ENCODE assay signal across 20 cellular contexts in genomic region chr10:46217749-46218453, GRCh38.
A peak's percentile ranks its signal among the peaks of the same experiment; 100 is the strongest.
DNase-seq lines count a peak whose midpoint lies in the region; ATAC-seq and TF ChIP-seq lines count a peak whose summit lies in the region.
"Had no signal": no experiment of that assay in that cellular context is flagged by ENCODE, and none has a peak within 500 bp of the region (broad histone marks: within the 10 kb centered on the region; RNA-seq: fewer than 3 reads in every experiment).

No MANE protein-coding gene starts in this region.

- TF ChIP-seq CTCF in HL-60 (IDR thresholded peaks at IDR 0.05; ENCODE audit: insufficient read depth, low read length), result no peak
- TF ChIP-seq CTCF in spleen (IDR thresholded peaks at IDR 0.05 in 8 of 11, conservative IDR thresholded peaks at IDR 0.05 in 3 of 11), result no peak
- TF ChIP-seq CTCF in heart left ventricle (IDR thresholded peaks at IDR 0.05), result no peak

- TF ChIP-seq POLR2A in spleen (IDR thresholded peaks at IDR 0.05) (no peak), heart left ventricle (IDR thresholded peaks at IDR 0.05) (no peak)

- H3K36me3 Mint-ChIP-seq in activated naive CD8-positive, alpha-beta T cell, result peaks cover 15% of the 10 kb centered on the region
- H3K36me3 Mint-ChIP-seq in activated naive CD8-positive, alpha-beta T cell treated with anti-CD3 and anti-CD28 coated beads for 36 hours, result peaks cover under 1% of the 10 kb centered on the region
- peaks cover 5% of the 10 kb centered on the region for H3K36me3 Mint-ChIP-seq in effector memory CD8-positive, alpha-beta T cell (ENCODE audit: insufficient read depth)
- H3K36me3 Mint-ChIP-seq: mesothelial cell of epicardium had no signal

- peak overlapping the region; percentile 24 for H3K27ac Mint-ChIP-seq in activated naive CD8-positive, alpha-beta T cell
- H3K27ac Mint-ChIP-seq in activated naive CD8-positive, alpha-beta T cell treated with anti-CD3 and anti-CD28 coated beads for 36 hours, result no peak overlapping the region
- H3K27ac Mint-ChIP-seq in effector memory CD8-positive, alpha-beta T cell, result peak overlapping the region; percentile 1 to 71
- H3K27ac Mint-ChIP-seq: mesothelial cell of epicardium had no signal

- H3K27ac ChIP-seq in HL-60 (replicated peaks) (peak overlapping the region; percentile 54), spleen (no peak overlapping the region), heart left ventricle (no peak overlapping the region)
- H3K27ac ChIP-seq: dorsolateral prefrontal cortex, gastrocnemius medialis had no signal

- H3K4me3 Mint-ChIP-seq in activated naive CD8-positive, alpha-beta T cell, result no peak overlapping the region
- no peak overlapping the region for H3K4me3 Mint-ChIP-seq in activated naive CD8-positive, alpha-beta T cell treated with anti-CD3 and anti-CD28 coated beads for 36 hours
- H3K4me3 Mint-ChIP-seq in effector memory CD8-positive, alpha-beta T cell, result no peak overlapping the region
- H3K4me3 Mint-ChIP-seq: activated T-helper 17 cell treated with anti-CD3 and anti-CD28 coated beads, Interleukin-2, amount 50 U/mL, for 72 hours; mesothelial cell of epicardium had no signal

- H3K27me3 Mint-ChIP-seq in activated naive CD8-positive, alpha-beta T cell, result no peaks in the 10 kb centered on the region
- H3K27me3 Mint-ChIP-seq in activated naive CD8-positive, alpha-beta T cell treated with anti-CD3 and anti-CD28 coated beads for 36 hours, result no peaks in the 10 kb centered on the region
- H3K27me3 Mint-ChIP-seq in effector memory CD8-positive, alpha-beta T cell, result no peaks in the 10 kb centered on the region
- H3K27me3 Mint-ChIP-seq: activated T-helper 17 cell treated with anti-CD3 and anti-CD28 coated beads, Interleukin-2, amount 50 U/mL, for 72 hours had no signal

- WGBS in spleen, 5 donors, result 76 to 86% (median 85%) methylated on average over 6 of the region's 6 CpGs
- 81 to 91% (median 85%) methylated on average over 6 of the region's 6 CpGs for WGBS in heart left ventricle, 4 donors

- ATAC-seq in effector memory CD8-positive, alpha-beta T cell (replicated peaks), result no peak
- ATAC-seq in heart left ventricle, result no peak
- ATAC-seq: gastrocnemius medialis, left cardiac atrium had no signal

- H3K27me3 ChIP-seq in HL-60 (ENCODE audit: insufficient read depth, poor library complexity, severe bottlenecking) (no peaks in the 10 kb centered on the region), spleen (replicated peaks in 1 of 7) (no peaks in the 10 kb centered on the region), heart left ventricle (no peaks in the 10 kb centered on the region)
- H3K27me3 ChIP-seq: gastrocnemius medialis had no signal

- H3K4me1 ChIP-seq in spleen (no peaks in the 10 kb centered on the region), heart left ventricle (no peaks in the 10 kb centered on the region)
- H3K4me1 ChIP-seq: gastrocnemius medialis had no signal

- H3K9me3 ChIP-seq in spleen (no peaks in the 10 kb centered on the region), heart left ventricle (no peaks in the 10 kb centered on the region)
- H3K9me3 ChIP-seq: gastrocnemius medialis had no signal

- intact Hi-C loops in spleen (cut with DNase I; ENCODE audit: low total_unique reads) (no loop called here), heart left ventricle (cut with DNase I) (no loop called here)

- no peak overlapping the region for H3K4me3 ChIP-seq in HL-60 (replicated peaks; ENCODE audit: insufficient read depth, low read length)
- no peak overlapping the region for H3K4me3 ChIP-seq in spleen
- H3K4me3 ChIP-seq in heart left ventricle, result no peak overlapping the region
- H3K4me3 ChIP-seq: dorsolateral prefrontal cortex, gastrocnemius medialis had no signal

- no peak for DNase-seq in activated naive CD8-positive, alpha-beta T cell treated with anti-CD3 and anti-CD28 coated beads for 36 hours
- no peak for DNase-seq in HL-60 (ENCODE audit: low read depth in 1 of 2, low spot score in 1 of 2)
- DNase-seq in effector memory CD8-positive, alpha-beta T cell, result no peak
- DNase-seq in spleen, result peak; percentile 36
- no peak for DNase-seq in heart left ventricle
- DNase-seq in NCI-H2081 treated with DMSO at 0.1 percent for 48 hours (lab: John Stamatoyannopoulos, UW), result no peak
- no peak for DNase-seq in midbrain (lab: John Stamatoyannopoulos, UW)
- DNase-seq: amygdala; DMS79; gastrocnemius medialis; left cardiac atrium; NCI-H1105; NCI-H2107; NCI-H510A; nucleus accumbens; stimulated activated CD4-positive, alpha-beta T cell treated with anti-CD3 and anti-CD28 coated beads, Interleukin-12 subunit alpha, Interleukin-12 subunit beta, amount 100 ng/mL, for 4 hours had no signal

- H3K9me3 Mint-ChIP-seq in activated naive CD8-positive, alpha-beta T cell (ENCODE audit: low read depth), result no peaks in the 10 kb centered on the region
- H3K9me3 Mint-ChIP-seq in activated naive CD8-positive, alpha-beta T cell treated with anti-CD3 and anti-CD28 coated beads for 36 hours, result no peaks in the 10 kb centered on the region
- H3K9me3 Mint-ChIP-seq in effector memory CD8-positive, alpha-beta T cell, result no peaks in the 10 kb centered on the region
- H3K9me3 Mint-ChIP-seq: activated T-helper 17 cell treated with anti-CD3 and anti-CD28 coated beads, Interleukin-2, amount 50 U/mL, for 72 hours; mesothelial cell of epicardium had no signal

- peaks cover 12% of the 10 kb centered on the region for H3K4me1 Mint-ChIP-seq in activated naive CD8-positive, alpha-beta T cell (ENCODE audit: low read depth)
- H3K4me1 Mint-ChIP-seq in activated naive CD8-positive, alpha-beta T cell treated with anti-CD3 and anti-CD28 coated beads for 36 hours, result no peaks in the 10 kb centered on the region
- peaks cover 19 to 26% of the 10 kb centered on the region in 2 donors for H3K4me1 Mint-ChIP-seq in effector memory CD8-positive, alpha-beta T cell (ENCODE audit: low read depth in 2 of 2)

- H3K36me3 ChIP-seq in spleen (peaks cover 0 to 17% (median 0%) of the 10 kb centered on the region in 6 donors), heart left ventricle (no peaks in the 10 kb centered on the region)
- H3K36me3 ChIP-seq: gastrocnemius medialis had no signal
